20 cellular contexts compared by ENCODE assay signal in genomic region chr3:12301031-12301430, GRCh38. TPM values are rescaled to one million over a fixed set of nuclear protein-coding genes. Genes with fewer than 3 reads are reported as not detected.
DNase-seq lines count a peak whose midpoint lies in the region; ATAC-seq and TF ChIP-seq lines count a peak whose summit lies in the region.
"Had no signal": no experiment of that assay in that cellular context is flagged by ENCODE, and none has a peak within 500 bp of the region (broad histone marks: within the 10 kb centered on the region; RNA-seq: fewer than 3 reads in every experiment).

No MANE protein-coding gene starts in this region.

- H3K4me3 ChIP-seq in HAP-1 (no peak overlapping the region), Panc1 (ENCODE audit: low read depth in 2 of 2, low read length in 2 of 2) (no peak overlapping the region), subcutaneous abdominal adipose tissue (ENCODE audit: low read depth in 1 of 5, low read length in 5 of 5) (no peak overlapping the region), right atrium auricular region (no peak overlapping the region)
- H3K4me3 ChIP-seq: GM12878 had no signal

- H3K4me1 ChIP-seq in HAP-1: peaks cover 33% of the 10 kb centered on the region
- peaks cover 78% of the 10 kb centered on the region for H3K4me1 ChIP-seq in Panc1 (ENCODE audit: control insufficient read depth, insufficient read depth, low read length)
- peaks cover 5 to 70% (median 59%) of the 10 kb centered on the region in 5 donors for H3K4me1 ChIP-seq in subcutaneous abdominal adipose tissue (ENCODE audit: control insufficient read depth in 5 of 5, insufficient read depth in 5 of 5, low read length in 5 of 5)
- H3K4me1 ChIP-seq in right atrium auricular region: no peaks in the 10 kb centered on the region
- H3K4me1 ChIP-seq: BE2C had no signal

- peak overlapping the region; percentile 55 for H3K27ac Mint-ChIP-seq in Calu3 (ENCODE audit: unreplicated experiment)
- H3K27ac Mint-ChIP-seq: CD4-positive, CD25-positive, alpha-beta regulatory T cell; CD8-positive, alpha-beta memory T cell; H9 had no signal

- H3K27me3 ChIP-seq in HAP-1 (ENCODE audit: low read depth) (no peaks in the 10 kb centered on the region), Panc1 (ENCODE audit: control insufficient read depth, insufficient read depth, low read length) (no peaks in the 10 kb centered on the region), subcutaneous abdominal adipose tissue (ENCODE audit: control insufficient read depth in 5 of 5, insufficient read depth in 4 of 5, low read length in 5 of 5) (no peaks in the 10 kb centered on the region), right atrium auricular region (no peaks in the 10 kb centered on the region)
- H3K27me3 ChIP-seq: BE2C had no signal

- H3K4me3 Mint-ChIP-seq in Calu3 (ENCODE audit: low read depth, unreplicated experiment): peak overlapping the region; percentile 2
- H3K4me3 Mint-ChIP-seq: CD4-positive, CD25-positive, alpha-beta regulatory T cell; CD8-positive, alpha-beta memory T cell; H9 had no signal

- H3K36me3 ChIP-seq in HAP-1 (replicated peaks) (no peaks in the 10 kb centered on the region), Panc1 (ENCODE audit: control insufficient read depth, insufficient read depth, low read length) (peaks cover 4% of the 10 kb centered on the region; the same call in 1 of the 2 replicates), subcutaneous abdominal adipose tissue (ENCODE audit: control insufficient read depth in 5 of 5, insufficient read depth in 5 of 5, low read length in 5 of 5) (peaks cover 5 to 19% (median 9%) of the 10 kb centered on the region in 5 donors), right atrium auricular region (no peaks in the 10 kb centered on the region)
- H3K36me3 ChIP-seq: BE2C had no signal

- POLR2A ChIA-PET in Panc1 (lab: Charles Lee): no interaction called here

- BruUV-seq in Calu3 (replicated peaks; lab: Mats Ljungman, UMichigan): no TSS peak
- BruUV-seq in Panc1 (replicated peaks; lab: Mats Ljungman, UMichigan): no TSS peak

- CTCF ChIA-PET in Calu3 (lab: Charles Lee) (no interaction called here), Panc1 (lab: Charles Lee) (no interaction called here)

- DNase-seq in Calu3: no peak
- DNase-seq in HAP-1 (ENCODE audit: low spot score in 2 of 2): peak; percentile 17 to 60
- no peak for DNase-seq in Panc1 (ENCODE audit: low read depth, low spot score)
- no peak for DNase-seq in KBM-7
- DNase-seq in right atrium auricular region (ENCODE audit: low spot score): no peak
- no peak for DNase-seq in NCI-H1436 treated with DMSO at 0.1 percent for 48 hours (lab: John Stamatoyannopoulos, UW)
- DNase-seq: ACHN; BE2C; C1 segment of cervical spinal cord; CD4-positive, CD25-positive, alpha-beta regulatory T cell; CD8-positive, alpha-beta memory T cell; COR-L47; DMS153; DMS79 treated with DMSO at 0.1 percent for 48 hours; GOT3; H9 had no signal

- in situ Hi-C loops in HAP-1 (cut with MboI; ENCODE audit: low sequenced_read_pairs) (no loop called here), Panc1 (cut with HindIII; ENCODE audit: low pct_unique_long_range_greater_than_20kb, low sequenced_read_pairs) (no loop called here), KBM-7 (cut with MboI; ENCODE audit: low pct_unique_long_range_greater_than_20kb, low sequenced_read_pairs) (no loop called here)

- no peak for ATAC-seq in Panc1

- H3K9ac ChIP-seq in subcutaneous abdominal adipose tissue (ENCODE audit: low read length in 5 of 5): no peak overlapping the region

- no peak for TF ChIP-seq CTCF in Calu3 (IDR thresholded peaks at IDR 0.05; ENCODE audit: unreplicated experiment)
- no peak for TF ChIP-seq CTCF in Panc1 (IDR thresholded peaks at IDR 0.05)
- no peak for TF ChIP-seq CTCF in right atrium auricular region (IDR thresholded peaks at IDR 0.05)

- no peaks in the 10 kb centered on the region for H3K27me3 Mint-ChIP-seq in Calu3 (ENCODE audit: unreplicated experiment)

- no peaks in the 10 kb centered on the region for H3K9me3 ChIP-seq in HAP-1
- no peaks in the 10 kb centered on the region for H3K9me3 ChIP-seq in Panc1 (ENCODE audit: control insufficient read depth, insufficient read depth, low read depth, low read length)
- no peaks in the 10 kb centered on the region for H3K9me3 ChIP-seq in subcutaneous abdominal adipose tissue (ENCODE audit: control insufficient read depth in 5 of 5, low read length in 5 of 5)
- H3K9me3 ChIP-seq in right atrium auricular region: no peaks in the 10 kb centered on the region
- H3K9me3 ChIP-seq: BE2C had no signal

- peak overlapping the region; percentile 73; the same call in 1 of the 2 replicates for H3K27ac ChIP-seq in Panc1 (ENCODE audit: low read length)
- peak overlapping the region; percentile 91 for H3K27ac ChIP-seq in subcutaneous abdominal adipose tissue (ENCODE audit: low read depth, low read length)
- no peak overlapping the region for H3K27ac ChIP-seq in right atrium auricular region
- H3K27ac ChIP-seq: HL-60 had no signal

- intact Hi-C loops in Calu3 (cut with micrococcal nuclease; ENCODE audit: unreplicated experiment): no loop called here
- intact Hi-C loops in Panc1 (cut with micrococcal nuclease; ENCODE audit: unreplicated experiment): no loop called here

- no peaks in the 10 kb centered on the region for H3K9me3 Mint-ChIP-seq in Calu3 (ENCODE audit: low read depth, unreplicated experiment)
- H3K9me3 Mint-ChIP-seq: CD4-positive, CD25-positive, alpha-beta regulatory T cell; CD8-positive, alpha-beta memory T cell; H9 had no signal

- H3K4me1 Mint-ChIP-seq in Calu3 (ENCODE audit: low read depth, unreplicated experiment): peaks cover 44% of the 10 kb centered on the region
- H3K4me1 Mint-ChIP-seq: CD4-positive, CD25-positive, alpha-beta regulatory T cell; CD8-positive, alpha-beta memory T cell; H9 had no signal

- peaks cover 17% of the 10 kb centered on the region for H3K36me3 Mint-ChIP-seq in Calu3 (ENCODE audit: insufficient read depth, unreplicated experiment)
- H3K36me3 Mint-ChIP-seq: CD4-positive, CD25-positive, alpha-beta regulatory T cell; CD8-positive, alpha-beta memory T cell had no signal

RNA-seq across cellular contexts. Expression of gene PPARG, which starts 12.2 kb away (rescaled TPM):
- 81.5 and 85.8 TPM in 2 replicates for total RNA-seq in Calu3 (2022)
- total RNA-seq in Panc1 (2021; ENCODE audit: unreplicated experiment): 88.1 TPM
- polyA plus RNA-seq in Panc1 (2012; ENCODE audit: insufficient read length): 66.6 TPM
- 10 to 100 TPM; 12.3 to 17.9 TPM for total RNA-seq in right atrium auricular region
- total RNA-seq: G401 had no signal
- polyA plus RNA-seq: CD8-positive, alpha-beta memory T cell had no signal

Comparison
In these comparisons a context has a peak if more than half of its experiments do, and no peak if none do; other contexts are left out.
1. DNase-seq: peak in HAP-1 (2 of 2); none in Calu3 (single experiment), Panc1 (single experiment), KBM-7 (single experiment), right atrium auricular region (single experiment) and NCI-H1436 treated with DMSO at 0.1 percent for 48 hours (single experiment).
2. H3K27ac ChIP-seq: peak in Panc1 (single experiment) and subcutaneous abdominal adipose tissue (single experiment); none in right atrium auricular region (0 of 2).